Comparison of ENCODE assay signal across 5 cellular contexts in genomic region chr19:4950650-4951049, GRCh38. TPM values are rescaled to one million over a fixed set of nuclear protein-coding genes. Genes with fewer than 3 reads are reported as not detected.
"Had no signal": no experiment of that assay in that cellular context is flagged by ENCODE, and none has a peak within 500 bp of the region (broad histone marks: within the 10 kb centered on the region; RNA-seq: fewer than 3 reads in every experiment).

No MANE protein-coding gene starts in this region.

RNA-seq across cellular contexts. Expression of gene ARRDC5, which starts 48.0 kb away (rescaled TPM):
- total RNA-seq: activated CD4-positive, alpha-beta T cell treated with anti-CD3 and anti-CD28 coated beads for 36 hours; chondrocyte; dermis blood vessel endothelial cell; foreskin keratinocyte; gastrocnemius medialis had no signal
- polyA plus RNA-seq: foreskin keratinocyte had no signal
